ENCODE assay signal across 21 cellular contexts in genomic region chr16:84054271-84054670, GRCh38. TPM values are rescaled to one million over a fixed set of nuclear protein-coding genes. Genes with fewer than 3 reads are reported as not detected.
"Had no signal": no experiment of that assay in that cellular context is flagged by ENCODE, and none has a peak within 500 bp of the region (broad histone marks: within the 10 kb centered on the region; RNA-seq: fewer than 3 reads in every experiment).

No MANE protein-coding gene starts in this region.

- H3K9me3 ChIP-seq: SK-N-SH had no signal

- H3K36me3 ChIP-seq: neural progenitor cell had no signal

- H3K4me3 ChIP-seq: lung, neural progenitor cell had no signal

- H3K27me3 ChIP-seq: brain microvascular endothelial cell, neural progenitor cell had no signal

- H3K27ac ChIP-seq: brain microvascular endothelial cell, epithelial cell of prostate, neural progenitor cell had no signal

- DNase-seq: activated CD4-positive, CD25-positive, alpha-beta regulatory T cell treated with anti-CD3 and anti-CD28 coated beads, Interleukin-2, amount 50 U/mL, for 72 hours; activated gamma-delta T cell; activated naive CD8-positive, alpha-beta T cell treated with anti-CD3 and anti-CD28 coated beads for 36 hours; activated T-cell treated with anti-CD3 and anti-CD28 coated beads for 4 hours; brain microvascular endothelial cell; foreskin melanocyte; midbrain; retina; SK-N-SH; small intestine; stimulated activated CD4-positive, alpha-beta T cell treated with anti-CD3 and anti-CD28 coated beads, Interleukin-4, amount 100 ng/mL, for 4 hours; stimulated activated CD8-positive, alpha-beta memory T cell treated with anti-CD3 and anti-CD28 coated beads, Interleukin-4, amount 100 ng/mL, for 48 hours; stimulated activated naive CD8-positive, alpha-beta T cell treated with anti-CD3 and anti-CD28 coated beads, Interleukin-15, Interleukin-2, amounts not matched to agents 100 U/mL and 50 U/mL, for 24 hours; T-helper 1 cell had no signal

- ATAC-seq: stimulated activated naive CD8-positive, alpha-beta T cell treated with anti-CD3 and anti-CD28 coated beads, Interleukin-15, Interleukin-2, amounts not matched to agents 100 U/mL and 50 U/mL, for 24 hours had no signal

RNA-seq across cellular contexts. Expression of gene SLC38A8, which starts 11.7 kb away (rescaled TPM):
- total RNA-seq: activated naive CD8-positive, alpha-beta T cell treated with anti-CD3 and anti-CD28 coated beads for 36 hours; fibroblast of lung; lung; myocyte; temporal lobe; ureter had no signal
